In the genomic region with DNA sequence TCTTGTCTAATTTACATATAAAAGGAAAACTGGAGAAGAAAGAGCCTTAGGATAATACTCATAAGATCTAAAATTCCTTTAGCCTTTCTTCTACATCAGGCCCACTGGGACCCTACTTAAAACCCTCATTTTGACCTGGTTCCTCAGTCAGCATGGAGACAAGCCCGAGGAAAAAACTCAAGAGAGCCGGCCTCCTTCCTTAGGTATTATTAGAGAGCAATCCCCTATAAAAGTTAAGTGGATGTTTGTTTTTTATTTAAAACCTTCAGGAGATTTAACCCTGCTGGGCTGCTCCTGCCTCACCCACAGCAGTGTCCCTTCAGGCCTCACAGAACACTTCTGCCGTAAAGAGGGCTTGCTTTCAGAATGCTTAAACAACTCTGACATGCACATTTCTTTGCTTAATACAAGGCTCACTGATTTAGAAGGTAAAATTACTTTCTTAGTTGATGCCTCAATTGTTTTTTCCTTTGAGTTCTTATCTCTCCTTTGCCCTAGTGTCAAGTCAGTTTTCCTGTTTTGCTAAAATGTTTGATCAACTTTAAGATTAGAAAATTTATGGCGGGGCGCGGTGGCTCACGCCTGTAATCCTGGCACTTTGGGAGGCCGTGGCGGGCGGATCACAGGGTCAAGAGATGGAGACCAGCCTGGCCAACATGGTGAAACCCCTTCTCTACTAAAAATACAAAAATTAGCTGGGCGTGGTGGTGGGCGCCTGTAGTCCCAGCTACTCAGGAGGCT, we compare ENCODE assay signal across 20 cellular contexts.
A peak's percentile ranks its signal among the peaks of the same experiment; 100 is the strongest.
DNase-seq lines count a peak whose midpoint lies in the region; ATAC-seq, FAIRE-seq and TF ChIP-seq lines count a peak whose summit lies in the region.
"Had no signal": no experiment of that assay in that cellular context is flagged by ENCODE, and none has a peak within 500 bp of the region (broad histone marks: within the 10 kb centered on the region; RNA-seq: fewer than 3 reads in every experiment).

No MANE protein-coding gene starts in this region.

- H3K4me1 ChIP-seq in HepG2 (ENCODE audit: insufficient read depth, low read length) (peaks cover 10% of the 10 kb centered on the region), right lobe of liver (no peaks in the 10 kb centered on the region), K562 (replicated peaks in 1 of 2; ENCODE audit: control insufficient read depth in 2 of 2, insufficient read depth in 2 of 2, low read length in 2 of 2) (no peaks in the 10 kb centered on the region), mucosa of descending colon (ENCODE audit: low read depth) (peaks cover 5% of the 10 kb centered on the region), upper lobe of right lung (peaks cover 47% of the 10 kb centered on the region)

- no peak overlapping the region for H3K9ac ChIP-seq in HepG2 (ENCODE audit: insufficient read depth, low read depth, low read length)
- H3K9ac ChIP-seq in K562 (ENCODE audit: insufficient read depth in 1 of 2, low read depth in 2 of 2, low read length in 2 of 2) = no peak overlapping the region

- H3K4me3 ChIP-seq in HepG2 (replicated peaks in 1 of 3; ENCODE audit: insufficient read depth in 1 of 3, low read depth in 2 of 3, low read length in 3 of 3) = no peak overlapping the region
- no peak overlapping the region for H3K4me3 ChIP-seq in right lobe of liver
- no peak overlapping the region for H3K4me3 ChIP-seq in K562
- no peak overlapping the region for H3K4me3 ChIP-seq in mucosa of descending colon
- no peak overlapping the region for H3K4me3 ChIP-seq in upper lobe of right lung

- BruUV-seq in HepG2 (replicated peaks; lab: Mats Ljungman, UMichigan) (no TSS peak), K562 (replicated peaks; lab: Mats Ljungman, UMichigan) (no TSS peak)

- intact Hi-C loops in HepG2 (cut with micrococcal nuclease; ENCODE audit: unreplicated experiment) (no loop called here), right lobe of liver (cut with DNase I) (no loop called here), K562 (cut with micrococcal nuclease) (no loop called here), mucosa of descending colon (cut with DNase I, micrococcal nuclease) (no loop called here), upper lobe of right lung (cut with DNase I) (loop anchor here (5.0 kb wide), 1 partner anchor 47 kb away; no protein-coding TSS in a partner anchor)

- H3K9me3 ChIP-seq in HepG2 (ENCODE audit: low read length) (no peaks in the 10 kb centered on the region), right lobe of liver (no peaks in the 10 kb centered on the region), K562 (replicated peaks; ENCODE audit: control insufficient read depth, insufficient read depth, low read depth, low read length) (no peaks in the 10 kb centered on the region), mucosa of descending colon (no peaks in the 10 kb centered on the region), upper lobe of right lung (no peaks in the 10 kb centered on the region)

- POLR2A ChIA-PET in HepG2 (lab: Yijun Ruan, JAX) = no interaction called here
- POLR2A ChIA-PET in K562 (lab: Yijun Ruan, JAX) = no interaction called here

- no peak for TF ChIP-seq RAD21 in HepG2 (CRISPR knock-in tag; IDR thresholded peaks at IDR 0.05)
- no peak for TF ChIP-seq RAD21 in K562 (CRISPR knock-in tag; conservative IDR thresholded peaks at IDR 0.05 in 1 of 2, IDR thresholded peaks at IDR 0.05 in 1 of 2)

- 84% methylated on average over 12 of the region's 12 CpGs for WGBS in HepG2 (ENCODE audit: low lambda C conversion rate)
- WGBS in right lobe of liver (ENCODE audit: insufficient coverage, low coverage, low lambda C conversion rate, missing lambda C conversion rate) = 85% methylated on average over 9 of the region's 12 CpGs
- 0% methylated on average over 12 of the region's 12 CpGs for WGBS in K562 (ENCODE audit: insufficient coverage, low coverage, missing lambda C conversion rate)

- CTCF ChIA-PET in HepG2 (lab: Yijun Ruan, JAX; ENCODE audit: low intra/inter-chr PET ratio, low total read pairs) (no interaction called here), K562 (lab: Yijun Ruan, JAX; ENCODE audit: low intra/inter-chr PET ratio) (no interaction called here)

- TF ChIP-seq EP300 in HepG2 (IDR thresholded peaks at IDR 0.05; ENCODE audit: low read depth in 2 of 2, low read length in 2 of 2) (no peak), HepG2 (CRISPR knock-in tag; IDR thresholded peaks at IDR 0.05; ENCODE audit: borderline replicate concordance) (no peak), K562 (IDR thresholded peaks at IDR 0.05; ENCODE audit: low read length) (no peak)

- in situ Hi-C loops in HepG2 (cut with HindIII; ENCODE audit: extremely low pct_ligation_motif_present, low pct_unique_long_range_greater_than_20kb) = no loop called here
- in situ Hi-C loops in K562 (cut with MboI) = no loop called here

- H3K36me3 ChIP-seq in HepG2 (replicated peaks in 1 of 2; ENCODE audit: control insufficient read depth in 1 of 2, insufficient read depth in 2 of 2, low read length in 2 of 2) (no peaks in the 10 kb centered on the region; a peak in 1 of 5 replicates), right lobe of liver (no peaks in the 10 kb centered on the region), K562 (ENCODE audit: control insufficient read depth, insufficient read depth, low read length) (no peaks in the 10 kb centered on the region), mucosa of descending colon (ENCODE audit: low read depth) (no peaks in the 10 kb centered on the region), upper lobe of right lung (no peaks in the 10 kb centered on the region)

- H3K4me2 ChIP-seq in HepG2 (ENCODE audit: low read depth, low read length) (no peak overlapping the region), K562 (ENCODE audit: insufficient read depth, low read length) (no peak overlapping the region)

- H3K27ac ChIP-seq in HepG2 (ENCODE audit: extremely low read length, insufficient read depth, low read length) (no peak overlapping the region), right lobe of liver (no peak overlapping the region), K562 (ENCODE audit: extremely low read depth, low read depth, low read length) (no peak overlapping the region), upper lobe of right lung (peak overlapping the region; percentile 73)

- no peak for TF ChIP-seq POLR2A in HepG2 (IDR thresholded peaks at IDR 0.05; ENCODE audit: insufficient read depth in 1 of 2, low read depth in 2 of 2, low read length in 2 of 2)
- TF ChIP-seq POLR2A in right lobe of liver (IDR thresholded peaks at IDR 0.05) = no peak
- TF ChIP-seq POLR2A in K562 (conservative IDR thresholded peaks at IDR 0.05) = no peak

- H2AFZ ChIP-seq in HepG2 (ENCODE audit: low read length) (no peak overlapping the region), K562 (ENCODE audit: low read depth, low read length) (no peak overlapping the region)

- H3K27me3 ChIP-seq in HepG2 (ENCODE audit: control insufficient read depth in 1 of 2, insufficient read depth in 2 of 2, low read length in 2 of 2) = no peaks in the 10 kb centered on the region; a peak in 1 of 5 replicates
- no peaks in the 10 kb centered on the region for H3K27me3 ChIP-seq in right lobe of liver
- peaks cover 4 to 6% of the 10 kb centered on the region in 2 experiments; a peak in 3 of 5 replicates for H3K27me3 ChIP-seq in K562 (ENCODE audit: control insufficient read depth in 2 of 2, insufficient read depth in 2 of 2, low read length in 2 of 2)
- no peaks in the 10 kb centered on the region for H3K27me3 ChIP-seq in upper lobe of right lung

- FAIRE-seq in HepG2 (lab: Jason Lieb, UNC) (no peak), K562 (lab: Jason Lieb, UNC) (no peak)
- FAIRE-seq: bronchial epithelial cell, G401.6, H1 had no signal

- DNase-seq in HepG2 (ENCODE audit: low spot score) (no peak), right lobe of liver (no peak), K562 (ENCODE audit: extremely low read depth in 1 of 4, low spot score in 3 of 4) (no peak), mucosa of descending colon (peak in 2 of 3 donors; percentile 39 to 54), upper lobe of right lung (no peak), NCI-H187 (lab: John Stamatoyannopoulos, UW) (no peak), germinal center (ENCODE audit: low spot score) (no peak)
- DNase-seq: activated CD4-positive, alpha-beta T cell treated with anti-CD3 and anti-CD28 coated beads, Interleukin-2, amount 50 U/mL, for 1 hour; activated T-cell treated with anti-CD3 and anti-CD28 coated beads for 4 hours; Calu3; effector CD8-positive, alpha-beta T cell; naive thymus-derived CD4-positive, alpha-beta T cell; NCI-H2171; RPMI8226; stimulated activated CD4-positive, alpha-beta T cell treated with anti-CD3 and anti-CD28 coated beads, Interleukin-15, amount 100 ng/mL, for 24 hours; SW 1271 had no signal

- no peaks in the 10 kb centered on the region for H3K79me2 ChIP-seq in HepG2 (ENCODE audit: insufficient read depth, low read length)
- H3K79me2 ChIP-seq in K562 (ENCODE audit: control insufficient read depth, insufficient read depth, low read length) = no peaks in the 10 kb centered on the region

- ATAC-seq in HepG2 (no peak), right lobe of liver (no peak), K562 (no peak), mucosa of descending colon (no peak), upper lobe of right lung (no peak), GM21529 (IDR thresholded peaks at IDR 0.05; ENCODE audit: unreplicated experiment) (no peak)
- ATAC-seq: naive thymus-derived CD4-positive, alpha-beta T cell had no signal

- no peaks in the 10 kb centered on the region for H4K20me1 ChIP-seq in HepG2 (ENCODE audit: insufficient read depth, low read length)
- no peaks in the 10 kb centered on the region for H4K20me1 ChIP-seq in K562 (replicated peaks; ENCODE audit: control insufficient read depth, insufficient read depth, low read length)

- H3K9me1 ChIP-seq in K562 (ENCODE audit: control insufficient read depth, insufficient read depth, low read length) = no peaks in the 10 kb centered on the region

- no peak for TF ChIP-seq CTCF in HepG2 (CRISPR knock-in tag; IDR thresholded peaks at IDR 0.05)
- no peak for TF ChIP-seq CTCF in right lobe of liver (IDR thresholded peaks at IDR 0.05)
- TF ChIP-seq CTCF in K562 (IDR thresholded peaks at IDR 0.05 in 2 of 3, conservative IDR thresholded peaks at IDR 0.05 in 1 of 3; ENCODE audit: insufficient read depth in 2 of 3, low read depth in 1 of 3, low read length in 3 of 3) = no peak
- no peak for TF ChIP-seq CTCF in mucosa of descending colon (IDR thresholded peaks at IDR 0.05)
- TF ChIP-seq CTCF in upper lobe of right lung (IDR thresholded peaks at IDR 0.05) = no peak

TF ChIP-seq in HepG2, 621 proteins besides CTCF, POLR2A, EP300 and RAD21:
- TF ChIP-seq ERF (CRISPR knock-in tag; IDR thresholded peaks at IDR 0.05) = no peak
- 0 out of 2 replicates have a peak, but pooled peaks have one; percentile 10 for TF ChIP-seq CREM (IDR thresholded peaks at IDR 0.05)
- TF ChIP-seq CREM (CRISPR knock-in tag; IDR thresholded peaks at IDR 0.05) = no peak

TF ChIP-seq in K562, 482 proteins besides CTCF, POLR2A, EP300 and RAD21 (continues in another document):
- peak; percentile 35 for TF ChIP-seq EWSR1 (IDR thresholded peaks at IDR 0.05; ENCODE audit: borderline replicate concordance, low read depth, partially characterized antibody)
- TF ChIP-seq CHD1 (IDR thresholded peaks at IDR 0.05; ENCODE audit: low read length) = no peak

Comparison
In these comparisons a context has a peak if more than half of its experiments do, and no peak if none do; other contexts are left out.
1. DNase-seq: peak in mucosa of descending colon (2 of 3); none in HepG2 (single experiment), right lobe of liver (0 of 3), K562 (0 of 4), upper lobe of right lung (single experiment), NCI-H187 (0 of 2) and germinal center (single experiment).